In the genomic region with DNA sequence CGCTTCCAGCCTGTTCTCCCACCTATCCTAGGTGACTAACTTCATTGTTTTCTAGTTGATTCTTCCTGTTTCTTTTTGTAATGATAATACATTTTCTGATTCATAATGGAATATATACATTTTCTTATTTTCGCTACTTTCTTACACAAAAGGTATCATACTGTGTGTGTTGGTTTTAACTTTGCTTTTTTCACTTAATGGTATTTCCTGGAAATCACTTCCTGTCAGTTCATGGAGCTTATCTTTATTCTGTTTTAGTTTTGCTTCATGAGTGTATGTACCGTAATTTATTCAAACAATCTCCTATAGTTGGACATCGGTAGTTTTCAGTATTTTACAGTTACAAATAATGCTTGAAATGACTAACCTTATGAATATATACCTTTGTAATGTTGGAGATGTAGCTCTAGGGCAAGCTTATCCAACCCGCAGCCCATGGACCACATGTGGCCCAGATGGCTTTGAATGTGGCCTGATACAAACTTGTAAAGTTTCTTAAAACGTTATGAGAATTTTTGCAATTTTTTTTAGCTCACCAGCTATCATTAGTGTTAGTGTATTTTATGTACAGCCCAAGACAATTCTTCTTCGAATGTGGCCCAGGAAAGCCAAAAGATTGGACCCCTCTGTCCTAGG, we compare ENCODE assay signal across 1 cellular context.
TF ChIP-seq lines count a peak whose summit lies in the region.

No MANE protein-coding gene starts in this region.

TF ChIP-seq in endothelial cell of umbilical vein, 7 proteins besides CTCF, POLR2A, EP300 and RAD21 (continued from another document):
- TF ChIP-seq JUN (IDR thresholded peaks at IDR 0.05; ENCODE audit: borderline replicate concordance, insufficient read depth, insufficient read length, low read depth) = no peak
